In the genomic region with DNA sequence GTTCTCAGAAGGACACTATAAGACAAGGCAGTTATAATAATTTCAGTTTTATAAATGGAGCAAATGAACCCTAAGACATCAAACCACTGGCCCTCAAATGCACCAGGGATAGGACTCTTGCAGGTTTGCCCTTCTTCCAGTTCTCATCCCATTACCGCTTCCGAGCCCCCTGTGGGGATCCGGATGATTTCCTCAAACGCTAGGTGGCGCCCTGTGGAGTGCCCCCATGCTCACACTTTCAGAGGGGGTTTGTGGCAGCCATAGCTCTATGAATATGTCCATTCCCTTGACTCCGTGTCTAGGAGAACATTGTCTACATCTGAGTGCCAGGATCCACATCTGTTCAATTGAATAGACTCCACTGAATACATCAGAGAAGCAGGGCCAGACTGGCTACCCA, we compare ENCODE assay signal across 10 cellular contexts.
DNase-seq lines count a peak whose midpoint lies in the region; ATAC-seq and TF ChIP-seq lines count a peak whose summit lies in the region.
"Had no signal": no experiment of that assay in that cellular context is flagged by ENCODE, and none has a peak within 500 bp of the region (broad histone marks: within the 10 kb centered on the region; RNA-seq: fewer than 3 reads in every experiment).

No MANE protein-coding gene starts in this region.

- no peak overlapping the region for H3K4me3 ChIP-seq in heart left ventricle
- no peak overlapping the region for H3K4me3 ChIP-seq in PC-3 (ENCODE audit: low read length)
- H3K4me3 ChIP-seq in foreskin fibroblast (ENCODE audit: low read depth in 1 of 2, low read length in 2 of 2), result no peak overlapping the region
- H3K4me3 ChIP-seq: lower lobe of right lung, SK-N-MC had no signal

- POLR2A ChIA-PET in PC-3 (lab: Charles Lee; ENCODE audit: unreplicated experiment), result no interaction called here

- 46 to 56% (median 51%) methylated on average over 6 of the region's 6 CpGs for WGBS in heart left ventricle, 4 donors

- TF ChIP-seq CTCF in heart left ventricle (IDR thresholded peaks at IDR 0.05) (peak in 8 of 12 donors; percentile 7 to 33 (median 18)), PC-3 (conservative IDR thresholded peaks at IDR 0.05; ENCODE audit: low read depth, low read length) (peak; percentile 49; the same call in 1 of the 2 replicates), foreskin fibroblast (IDR thresholded peaks at IDR 0.05; ENCODE audit: low read depth, low read length) (peak; percentile 7), type B pancreatic cell (conservative IDR thresholded peaks at IDR 0.05) (peak; percentile 61)

- H3K4me1 ChIP-seq in heart left ventricle (no peaks in the 10 kb centered on the region), PC-3 (ENCODE audit: insufficient read depth, low read length) (no peaks in the 10 kb centered on the region)
- H3K4me1 ChIP-seq: lower lobe of right lung had no signal

- H4K20me1 ChIP-seq in PC-3 (ENCODE audit: low read length), result no peaks in the 10 kb centered on the region

- H3K9me2 ChIP-seq in PC-3 (replicated peaks; ENCODE audit: low read length), result no peaks in the 10 kb centered on the region

- H2AFZ ChIP-seq in PC-3 (ENCODE audit: low read length), result no peak overlapping the region

- H3F3A ChIP-seq in PC-3 (ENCODE audit: low read length, unreplicated experiment), result no peaks in the 10 kb centered on the region

- H3K9ac ChIP-seq in PC-3 (ENCODE audit: low read length), result no peak overlapping the region

- H3K27ac Mint-ChIP-seq in type B pancreatic cell, result no peak overlapping the region

- intact Hi-C loops in heart left ventricle (cut with DNase I), result loop anchor here in 1 of 10 donors (10.0 kb wide), 1 partner anchor 218 kb away; no protein-coding TSS in a partner anchor
- intact Hi-C loops in cardiac septum (cut with DNase I), result no loop called here
- intact Hi-C loops in PC-3 (cut with micrococcal nuclease), result no loop called here

- H3K4me1 Mint-ChIP-seq in type B pancreatic cell (ENCODE audit: unreplicated experiment), result no peaks in the 10 kb centered on the region

- CTCF ChIA-PET in PC-3 (lab: Charles Lee), result no interaction called here

- BruUV-seq in PC-3 (replicated peaks; lab: Mats Ljungman, UMichigan), result no TSS peak

- no peaks in the 10 kb centered on the region for H3K79me2 ChIP-seq in PC-3 (ENCODE audit: low read length)

- no peaks in the 10 kb centered on the region for H3K36me3 Mint-ChIP-seq in type B pancreatic cell

- H3K4me2 ChIP-seq in PC-3 (ENCODE audit: low read length), result no peak overlapping the region

- DNase-seq in heart left ventricle, result no peak
- no peak for DNase-seq in cardiac septum (ENCODE audit: low spot score)
- DNase-seq in PC-3, result no peak
- no peak for DNase-seq in foreskin fibroblast
- DNase-seq in type B pancreatic cell (ENCODE audit: extremely low spot score, unreplicated experiment), result no peak
- DNase-seq in NCI-H146 (lab: John Stamatoyannopoulos, UW), result no peak
- no peak for DNase-seq in occipital lobe (lab: John Stamatoyannopoulos, UW)
- DNase-seq in Ammon's horn (ENCODE audit: low spot score), result no peak
- DNase-seq: lower lobe of right lung had no signal

- no peaks in the 10 kb centered on the region for H3K27me3 ChIP-seq in heart left ventricle
- H3K27me3 ChIP-seq in PC-3 (ENCODE audit: low read length), result peaks cover 32% of the 10 kb centered on the region; the same call in 1 of the 2 replicates

- H3K4me3 Mint-ChIP-seq in type B pancreatic cell, result no peak overlapping the region

- H3K27me3 Mint-ChIP-seq in type B pancreatic cell, result peaks cover 11% of the 10 kb centered on the region

- no peak for TF ChIP-seq POLR2A in heart left ventricle (IDR thresholded peaks at IDR 0.05)

- H3K9me3 Mint-ChIP-seq in type B pancreatic cell, result no peaks in the 10 kb centered on the region

- ATAC-seq in heart left ventricle (no peak), PC-3 (no peak)
- ATAC-seq: lower lobe of right lung had no signal

- H3K9me3 ChIP-seq in heart left ventricle, result no peaks in the 10 kb centered on the region
- no peaks in the 10 kb centered on the region for H3K9me3 ChIP-seq in PC-3 (ENCODE audit: low read length)
- H3K9me3 ChIP-seq: lower lobe of right lung had no signal

- H3K36me3 ChIP-seq in heart left ventricle (no peaks in the 10 kb centered on the region), PC-3 (ENCODE audit: low read depth, low read length) (no peaks in the 10 kb centered on the region)
- H3K36me3 ChIP-seq: lower lobe of right lung had no signal

- H3K27ac ChIP-seq in heart left ventricle (no peak overlapping the region), PC-3 (ENCODE audit: low read length) (no peak overlapping the region)
- H3K27ac ChIP-seq: lower lobe of right lung, SK-N-MC had no signal

Comparison
In these comparisons a context has a peak if more than half of its experiments do, and no peak if none do; other contexts are left out.
1. CTCF ChIP-seq: peak in every context shown above with its lines; median percentile 61 in type B pancreatic cell; 49 in PC-3; 18 in heart left ventricle; 7 in foreskin fibroblast.